ENCODE assay signal across 23 cellular contexts in the genomic region with DNA sequence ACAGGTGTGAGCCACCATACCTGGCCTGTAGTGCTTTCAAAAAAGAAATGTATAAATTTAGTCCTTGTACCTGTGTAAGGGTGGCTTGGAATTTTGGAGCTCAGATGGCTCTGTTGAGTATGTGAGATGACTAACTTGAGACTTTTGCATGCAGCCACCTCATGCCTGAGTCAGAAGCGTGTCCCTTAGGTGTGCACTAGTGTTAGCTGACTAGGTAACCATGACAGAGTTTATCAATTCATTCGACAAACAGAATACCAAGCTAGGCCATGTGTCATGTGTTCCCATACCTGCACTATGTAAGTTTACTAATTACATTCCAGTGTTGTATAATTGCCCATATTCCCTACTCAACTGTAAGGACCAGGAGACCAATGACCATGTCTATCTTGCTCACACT.
"Had no signal": no experiment of that assay in that cellular context is flagged by ENCODE, and none has a peak within 500 bp of the region (broad histone marks: within the 10 kb centered on the region; RNA-seq: fewer than 3 reads in every experiment).

No MANE protein-coding gene starts in this region.

- H3K36me3 Mint-ChIP-seq: activated CD8-positive, alpha-beta memory T cell treated with anti-CD3 and anti-CD28 coated beads, Interleukin-2, amount 10 ng/mL, durations not matched to agents 7 days and 5 days; WTC11 had no signal

- H3K27ac ChIP-seq: ascending aorta, body of pancreas, SJSA1 had no signal

- DNase-seq: activated CD4-positive, alpha-beta T cell treated with anti-CD3 and anti-CD28 coated beads, Interleukin-2, amount 10 ng/mL, durations not matched to agents 7 days and 5 days; activated CD4-positive, CD25-positive, alpha-beta regulatory T cell treated with anti-CD3 and anti-CD28 coated beads, Interleukin-2, amount 50 U/mL, for 72 hours; activated CD8-positive, alpha-beta memory T cell treated with anti-CD3 and anti-CD28 coated beads, Interleukin-2, amount 10 ng/mL, durations not matched to agents 7 days and 5 days; activated effector memory CD4-positive, alpha-beta T cell treated with anti-CD3 and anti-CD28 coated beads, Interleukin-2, amount 50 U/mL, for 16 hours; activated naive CD4-positive, alpha-beta T cell treated with Interleukin-2 at 50 U/mL for 16 hours; activated naive CD8-positive, alpha-beta T cell treated with anti-CD3 and anti-CD28 coated beads, Interleukin-2, amount 50 U/mL, for 24 hours; activated T-cell treated with anti-CD3 and anti-CD28 coated beads, Interleukin-2, amount 50 U/mL, for 24 hours; amniotic stem cell; body of pancreas; NCI-H1048; NCI-H146; NCI-H187 treated with DMSO at 0.1 percent for 48 hours; NCI-H2081 treated with DMSO at 0.1 percent for 48 hours; NCI-H446; NCI-H524; SHP77 had no signal

- H3K27ac Mint-ChIP-seq: activated CD4-positive, alpha-beta T cell treated with anti-CD3 and anti-CD28 coated beads, Interleukin-2, amount 10 ng/mL, durations not matched to agents 7 days and 5 days; activated CD8-positive, alpha-beta memory T cell treated with anti-CD3 and anti-CD28 coated beads, Interleukin-2, amount 10 ng/mL, durations not matched to agents 7 days and 5 days; activated naive CD4-positive, alpha-beta T cell treated with anti-CD3 and anti-CD28 coated beads, Interleukin-2, amount 50 U/mL, for 72 hours; activated naive CD8-positive, alpha-beta T cell treated with anti-CD3 and anti-CD28 coated beads, Interleukin-2, amount 50 U/mL, for 24 hours; activated T-cell treated with anti-CD3 and anti-CD28 coated beads, Interleukin-2, amount 50 U/mL, for 24 hours; activated T-helper 1 cell treated with anti-CD3 and anti-CD28 coated beads, Interleukin-12 subunit alpha, Interleukin-12 subunit beta, Interleukin-2, Interleukin-4 antibody, amounts not matched to agents 30 ng/mL and 10 ng/mL and 1 ng/mL, durations not matched to agents 14 hours and 24 hours and 36 hours; T-helper 1 cell treated with Interleukin-12 subunit alpha and Interleukin-12 subunit beta and Interleukin-4 antibody, amounts not matched to agents 30 μg/mL and 1 μg/mL, for 36 hours; WTC11 had no signal

- H3K4me3 Mint-ChIP-seq: activated CD4-positive, alpha-beta T cell treated with anti-CD3 and anti-CD28 coated beads, Interleukin-2, amount 10 ng/mL, durations not matched to agents 7 days and 5 days; activated CD8-positive, alpha-beta memory T cell treated with anti-CD3 and anti-CD28 coated beads, Interleukin-2, amount 10 ng/mL, durations not matched to agents 7 days and 5 days; activated naive CD8-positive, alpha-beta T cell treated with anti-CD3 and anti-CD28 coated beads, Interleukin-2, amount 50 U/mL, for 24 hours; activated T-cell treated with anti-CD3 and anti-CD28 coated beads, Interleukin-2, amount 50 U/mL, for 24 hours; activated T-helper 1 cell treated with anti-CD3 and anti-CD28 coated beads, Interleukin-12 subunit alpha, Interleukin-12 subunit beta, Interleukin-2, Interleukin-4 antibody, amounts not matched to agents 30 ng/mL and 10 ng/mL and 1 ng/mL, durations not matched to agents 14 hours and 24 hours and 36 hours; central memory CD8-positive, alpha-beta T cell; T-helper 1 cell treated with Interleukin-12 subunit alpha and Interleukin-12 subunit beta and Interleukin-4 antibody, amounts not matched to agents 30 μg/mL and 1 μg/mL, for 36 hours; WTC11 had no signal

- H3K4me3 ChIP-seq: ascending aorta, body of pancreas, SJSA1 had no signal

- H3K27me3 Mint-ChIP-seq: activated naive CD8-positive, alpha-beta T cell treated with anti-CD3 and anti-CD28 coated beads, Interleukin-2, amount 50 U/mL, for 24 hours; activated T-cell treated with anti-CD3 and anti-CD28 coated beads, Interleukin-2, amount 50 U/mL, for 24 hours; central memory CD8-positive, alpha-beta T cell had no signal

- H3K9me3 ChIP-seq: ascending aorta, body of pancreas had no signal

- ATAC-seq: activated CD8-positive, alpha-beta memory T cell treated with anti-CD3 and anti-CD28 coated beads, Interleukin-2, amount 10 ng/mL, durations not matched to agents 7 days and 5 days; activated naive CD4-positive, alpha-beta T cell treated with anti-CD3 and anti-CD28 coated beads, Interleukin-2, amount 50 U/mL, for 72 hours; activated naive CD8-positive, alpha-beta T cell treated with anti-CD3 and anti-CD28 coated beads, Interleukin-2, amount 50 U/mL, for 24 hours; body of pancreas; WTC11 had no signal

- H3K36me3 ChIP-seq: ascending aorta had no signal

- H3K9me3 Mint-ChIP-seq: activated CD4-positive, alpha-beta T cell treated with anti-CD3 and anti-CD28 coated beads, Interleukin-2, amount 10 ng/mL, durations not matched to agents 7 days and 5 days; activated naive CD4-positive, alpha-beta T cell treated with anti-CD3 and anti-CD28 coated beads, Interleukin-2, amount 50 U/mL, for 72 hours; activated naive CD8-positive, alpha-beta T cell treated with anti-CD3 and anti-CD28 coated beads, Interleukin-2, amount 50 U/mL, for 24 hours; activated T-cell treated with anti-CD3 and anti-CD28 coated beads, Interleukin-2, amount 50 U/mL, for 24 hours; activated T-helper 1 cell treated with anti-CD3 and anti-CD28 coated beads, Interleukin-12 subunit alpha, Interleukin-12 subunit beta, Interleukin-2, Interleukin-4 antibody, amounts not matched to agents 30 ng/mL and 10 ng/mL and 1 ng/mL, durations not matched to agents 14 hours and 24 hours and 36 hours; central memory CD8-positive, alpha-beta T cell; T-helper 1 cell treated with Interleukin-12 subunit alpha and Interleukin-12 subunit beta and Interleukin-4 antibody, amounts not matched to agents 30 μg/mL and 1 μg/mL, for 36 hours; WTC11 had no signal

- H3K27me3 ChIP-seq: ascending aorta, body of pancreas, SJSA1 had no signal
